Comparison of ENCODE assay signal across 21 cellular contexts in the genomic region with DNA sequence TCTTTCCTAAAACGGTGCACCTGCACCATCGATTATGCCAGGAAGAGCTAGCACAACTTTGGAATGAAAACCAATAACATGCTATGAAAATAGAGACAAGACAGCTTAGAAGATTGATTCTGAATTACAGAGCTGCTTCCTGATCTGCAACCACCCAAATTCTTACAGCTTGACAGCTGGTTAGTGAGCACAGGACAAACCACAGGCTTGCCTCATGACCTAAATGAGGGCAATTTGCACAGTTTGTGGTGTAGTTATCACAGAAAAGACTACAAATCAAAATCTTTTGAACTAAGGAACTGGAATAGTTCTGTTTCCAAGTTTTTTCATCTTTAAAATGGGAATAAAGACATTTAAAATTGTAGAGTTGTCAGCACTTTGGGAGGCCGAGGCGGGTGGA.
A peak's percentile ranks its signal among the peaks of the same experiment; 100 is the strongest.
DNase-seq lines count a peak whose midpoint lies in the region; ATAC-seq and TF ChIP-seq lines count a peak whose summit lies in the region.
"Had no signal": no experiment of that assay in that cellular context is flagged by ENCODE, and none has a peak within 500 bp of the region (broad histone marks: within the 10 kb centered on the region; RNA-seq: fewer than 3 reads in every experiment).

No MANE protein-coding gene starts in this region.

- no peak for ATAC-seq in GM19328 (IDR thresholded peaks at IDR 0.05; ENCODE audit: unreplicated experiment)
- ATAC-seq: activated CD8-positive, alpha-beta T cell treated with anti-CD3 and anti-CD28 coated beads, Interleukin-2, amount 10 ng/mL, durations not matched to agents 7 days and 5 days had no signal

- H3K4me1 Mint-ChIP-seq in nephron progenitor cell, result peaks cover under 1% of the 10 kb centered on the region
- H3K4me1 Mint-ChIP-seq: IgD-negative memory B cell had no signal

- no peaks in the 10 kb centered on the region for H3K36me3 Mint-ChIP-seq in nephron progenitor cell (ENCODE audit: low read depth)
- H3K36me3 Mint-ChIP-seq: IgD-negative memory B cell had no signal

- peak; percentile 26 for DNase-seq in GM03348 (ENCODE audit: low spot score)
- peak; percentile 88 for DNase-seq in MV-4-11 (lab: John Stamatoyannopoulos, UW)
- peak; percentile 60 for DNase-seq in choroid plexus epithelial cell (ENCODE audit: low read depth)
- DNase-seq in renal cortical epithelial cell (ENCODE audit: low read depth), result peak; percentile 12
- DNase-seq in nephron progenitor cell, result no peak
- DNase-seq in stimulated activated CD4-positive, alpha-beta T cell treated with anti-CD3 and anti-CD28 coated beads, Interleukin-1b, Interleukin-23, amount 100 ng/mL, for 48 hours, result no peak
- no peak for DNase-seq in medulla oblongata (ENCODE audit: extremely low spot score)
- DNase-seq: activated CD4-positive, CD25-positive, alpha-beta regulatory T cell treated with anti-CD3 and anti-CD28 coated beads, Interleukin-2, amount 50 U/mL, for 72 hours; activated CD8-positive, alpha-beta T cell treated with anti-CD3 and anti-CD28 coated beads, Interleukin-2, amount 10 ng/mL, durations not matched to agents 7 days and 5 days; activated naive CD4-positive, alpha-beta T cell; activated T-cell treated with anti-CD3 and anti-CD28 coated beads, Interleukin-2, amount 50 U/mL, for 1 hour; AML-193; amniotic stem cell; central memory CD4-positive, alpha-beta T cell; midbrain; NCI-H187; posterior cingulate gyrus; stimulated activated CD4-positive, alpha-beta T cell treated with anti-CD3 and anti-CD28 coated beads, Interleukin-2, amount 100 ng/mL, for 24 hours; stimulated activated naive CD4-positive, alpha-beta T cell had no signal

- TF ChIP-seq CTCF in choroid plexus epithelial cell (conservative IDR thresholded peaks at IDR 0.05; ENCODE audit: low read depth, low read length) (no peak), nephron progenitor cell (IDR thresholded peaks at IDR 0.05) (no peak)

- H3K27ac Mint-ChIP-seq in nephron progenitor cell, result no peak overlapping the region
- H3K27ac Mint-ChIP-seq: activated CD8-positive, alpha-beta T cell treated with anti-CD3 and anti-CD28 coated beads, Interleukin-2, amount 10 ng/mL, durations not matched to agents 7 days and 5 days; IgD-negative memory B cell had no signal

- H3K27me3 Mint-ChIP-seq in nephron progenitor cell (ENCODE audit: low read depth, poor library complexity), result no peaks in the 10 kb centered on the region
- H3K27me3 Mint-ChIP-seq: IgD-negative memory B cell had no signal

- no peaks in the 10 kb centered on the region for H3K9me3 Mint-ChIP-seq in nephron progenitor cell

- no peak overlapping the region for H3K4me3 ChIP-seq in choroid plexus epithelial cell (ENCODE audit: low read depth, low read length)

- no peak overlapping the region for H3K4me3 Mint-ChIP-seq in nephron progenitor cell
- H3K4me3 Mint-ChIP-seq: activated CD8-positive, alpha-beta T cell treated with anti-CD3 and anti-CD28 coated beads, Interleukin-2, amount 10 ng/mL, durations not matched to agents 7 days and 5 days; IgD-negative memory B cell had no signal

Comparison
In these comparisons a context has a peak if more than half of its experiments do, and no peak if none do; other contexts are left out.
1. DNase-seq: peak in GM03348 (single experiment), MV-4-11 (single experiment), choroid plexus epithelial cell (single experiment) and renal cortical epithelial cell (single experiment); none in nephron progenitor cell (single experiment), stimulated activated CD4-positive, alpha-beta T cell treated with anti-CD3 and anti-CD28 coated beads, Interleukin-1b, Interleukin-23, amount 100 ng/mL, for 48 hours (single experiment) and medulla oblongata (single experiment).